8 cellular contexts compared by ENCODE assay signal in the genomic region with DNA sequence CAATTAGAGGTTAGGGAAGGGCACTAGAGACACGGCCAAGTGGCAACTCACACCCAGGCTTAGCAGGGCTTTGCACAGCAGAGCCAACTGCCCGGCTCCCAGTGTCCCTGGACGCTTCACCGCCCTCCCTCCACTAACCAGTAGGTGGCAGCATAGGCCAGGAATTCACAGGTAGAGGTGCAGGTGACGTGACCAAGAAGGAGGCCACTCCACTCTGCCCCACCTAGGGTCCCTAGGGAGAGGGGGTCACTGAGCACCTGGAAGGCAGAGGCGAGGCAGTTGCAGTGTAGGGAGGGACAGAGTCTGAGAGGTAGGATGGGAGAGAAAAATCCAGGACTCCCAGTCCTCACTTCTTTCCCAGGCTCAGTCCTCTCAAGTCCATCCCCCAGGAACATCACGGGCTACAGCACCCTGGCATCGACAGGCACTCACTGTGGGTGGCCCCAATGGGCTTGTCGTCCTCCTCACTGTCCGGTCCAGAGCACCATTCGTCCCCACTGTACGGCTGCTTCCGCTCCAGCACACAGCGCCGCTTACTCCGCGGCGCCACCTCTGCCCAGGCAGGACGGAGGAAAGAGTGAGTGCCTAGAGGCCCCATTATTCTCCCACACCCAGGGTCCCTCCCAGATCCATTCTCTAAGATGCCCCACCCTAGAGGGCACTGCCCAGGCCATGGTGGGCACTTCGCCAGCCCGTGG. TPM values are rescaled to one million over a fixed set of nuclear protein-coding genes. Genes with fewer than 3 reads are reported as not detected.
DNase-seq lines count a peak whose midpoint lies in the region; ATAC-seq and TF ChIP-seq lines count a peak whose summit lies in the region.

No MANE protein-coding gene starts in this region.

- H3K27ac ChIP-seq in HCT116 (ENCODE audit: low read depth, low read length) = peak overlapping the region; percentile 100

- peaks cover 37 to 60% of the 10 kb centered on the region in 2 experiments for H3K4me1 ChIP-seq in HCT116 (ENCODE audit: control insufficient read depth in 1 of 2, insufficient read depth in 2 of 2, low read length in 2 of 2)

- no peak for TF ChIP-seq RAD21 in HCT116 (IDR thresholded peaks at IDR 0.05; ENCODE audit: low read depth)

- peak overlapping the region; percentile 53 for H3K27ac Mint-ChIP-seq in activated B cell treated with CpG ODN at 0.5 μM for 24 hours

- H3K36me3 Mint-ChIP-seq in activated B cell treated with CpG ODN at 0.5 μM for 24 hours (ENCODE audit: low read depth) = peaks cover 26% of the 10 kb centered on the region

- TF ChIP-seq CTCF in HCT116 (IDR thresholded peaks at IDR 0.05 in 2 of 3, conservative IDR thresholded peaks at IDR 0.05 in 1 of 3; ENCODE audit: borderline replicate concordance in 1 of 3, insufficient read depth in 1 of 3, low read depth in 2 of 3, low read length in 2 of 3) = peak in 2 of 3 experiments; percentile 87 to 92; a peak in 4 of 6 replicates
- TF ChIP-seq CTCF in activated B cell treated with CpG ODN at 0.5 μM for 24 hours (IDR thresholded peaks at IDR 0.05) = peak; percentile 64

- H3K9ac ChIP-seq in HCT116 (ENCODE audit: low read length) = peak overlapping the region; percentile 91

- peaks cover 37% of the 10 kb centered on the region for H3K4me1 Mint-ChIP-seq in activated B cell treated with CpG ODN at 0.5 μM for 24 hours

- intact Hi-C loops in HCT116 (cut with micrococcal nuclease) (loop anchor here (1.0 to 5.0 kb wide), 3 partner anchors 21 to 115 kb away; a partner anchor contains a TSS), activated B cell treated with CpG ODN at 0.5 μM for 24 hours (cut with micrococcal nuclease) (loop anchor here (1.0 to 2.0 kb wide), 5 partner anchors 23 to 290 kb away; a partner anchor contains a TSS)

- no peaks in the 10 kb centered on the region for H3K27me3 ChIP-seq in HCT116 (ENCODE audit: insufficient read depth, low read length)

- H2AFZ ChIP-seq in HCT116 (ENCODE audit: low read depth, low read length, poor library complexity, severe bottlenecking) = no peak overlapping the region

- RAD21 ChIA-PET in HCT116 (lab: Charles Lee; ENCODE audit: low non-redundant PET in 1 of 2, low total read pairs in 2 of 2, uncharacterized antibody in 2 of 2, unreplicated experiment in 2 of 2) = no interaction called here

- peaks cover 84% of the 10 kb centered on the region for H3K79me2 ChIP-seq in HCT116 (ENCODE audit: insufficient read depth, low read length)

- peak overlapping the region; percentile 18 to 19; a peak in 3 of 4 replicates for H3K4me3 ChIP-seq in HCT116 (replicated peaks in 1 of 2; ENCODE audit: low read depth in 1 of 2, low read length in 2 of 2)

- peak; percentile 38 for DNase-seq in DMS53 treated with DMSO at 0.1 percent for 48 hours (lab: John Stamatoyannopoulos, UW; ENCODE audit: unreplicated experiment)
- no peak for DNase-seq in HCT116 (ENCODE audit: low read depth, low spot score)
- DNase-seq in NCI-H2107 (lab: John Stamatoyannopoulos, UW) = peak; percentile 68
- DNase-seq in activated B cell treated with CpG ODN at 0.5 μM for 24 hours = peak; percentile 77
- peak; percentile 80 for DNase-seq in central memory CD4-positive, alpha-beta T cell
- peak; percentile 86 for DNase-seq in kidney tubule cell (ENCODE audit: low spot score)
- peak; percentile 89 to 92 for DNase-seq in stimulated activated CD4-positive, alpha-beta T cell treated with anti-CD3 and anti-CD28 coated beads, Interleukin-2, amount 100 ng/mL, for 24 hours

- H3K9me3 ChIP-seq in HCT116 (ENCODE audit: control insufficient read depth in 1 of 2, insufficient read depth in 1 of 2, low read depth in 1 of 2, low read length in 2 of 2) = no peaks in the 10 kb centered on the region

- peaks cover 4% of the 10 kb centered on the region; the same call in 1 of the 2 replicates for H4K20me1 ChIP-seq in HCT116 (ENCODE audit: insufficient read depth)

- POLR2A ChIA-PET in HCT116 (lab: Charles Lee) = interaction anchor here (2.7 kb wide), 1 partner anchor 116 kb away, joined by 15 read pairs; a partner anchor contains a TSS
- POLR2A ChIA-PET in activated B cell treated with CpG ODN at 0.5 μM for 24 hours (lab: Charles Lee) = interaction anchor here (1.4 to 9.2 kb wide), 3 partner anchors 21 to 117 kb away, joined by 3 to 57 read pairs (median 4); a partner anchor contains a TSS

- ATAC-seq in HCT116 = peak; percentile 50
- peak; percentile 85 for ATAC-seq in activated B cell treated with CpG ODN at 0.5 μM for 24 hours (ENCODE audit: low read depth)
- ATAC-seq in GM19023 (IDR thresholded peaks at IDR 0.05; ENCODE audit: unreplicated experiment) = no peak

- H3K9me3 Mint-ChIP-seq in activated B cell treated with CpG ODN at 0.5 μM for 24 hours = no peaks in the 10 kb centered on the region

- H3K9me2 ChIP-seq in HCT116 (ENCODE audit: insufficient read depth) = no peaks in the 10 kb centered on the region

- BruUV-seq in HCT116 (replicated peaks; lab: Mats Ljungman, UMichigan) = no TSS peak

- H3K4me3 Mint-ChIP-seq in activated B cell treated with CpG ODN at 0.5 μM for 24 hours = no peak overlapping the region

- no peak for TF ChIP-seq POLR2A in HCT116 (IDR thresholded peaks at IDR 0.05; ENCODE audit: borderline replicate concordance, extremely low read depth, insufficient read depth, insufficient read length)

- peak overlapping the region; percentile 100 for H3K4me2 ChIP-seq in HCT116 (ENCODE audit: low read length)

- CTCF ChIA-PET in HCT116 (lab: Charles Lee) (interaction anchor here (2.4 to 7.2 kb wide), 2 partner anchors 21 to 49 kb away, joined by 10 to 150 read pairs; a partner anchor contains a TSS), activated B cell treated with CpG ODN at 0.5 μM for 24 hours (lab: Charles Lee) (interaction anchor here (0.7 to 7.9 kb wide), 10 partner anchors 13 to 217 kb away, joined by 3 to 55 read pairs (median 3); a partner anchor contains a TSS)

- H3K36me3 ChIP-seq in HCT116 (ENCODE audit: control insufficient read depth in 1 of 2, insufficient read depth in 2 of 2, low read length in 2 of 2) = peaks cover 24 to 35% of the 10 kb centered on the region in 2 experiments

- no peaks in the 10 kb centered on the region for H3K27me3 Mint-ChIP-seq in activated B cell treated with CpG ODN at 0.5 μM for 24 hours

TF ChIP-seq in HCT116, 20 proteins besides CTCF, POLR2A, EP300 and RAD21:
- TF ChIP-seq POLR2AphosphoS5 (IDR thresholded peaks at IDR 0.05; ENCODE audit: low read depth, low read length) = peak; percentile 54
- TF ChIP-seq SRF (IDR thresholded peaks at IDR 0.05; ENCODE audit: low read depth) = no peak
- TF ChIP-seq EZH2 (IDR thresholded peaks at IDR 0.05) = no peak
- TF ChIP-seq CEBPB (IDR thresholded peaks at IDR 0.05; ENCODE audit: low read depth) = no peak
- TF ChIP-seq YY1 (IDR thresholded peaks at IDR 0.05; ENCODE audit: extremely low read depth, insufficient replicate concordance, low read depth, low read length) = peak; percentile 11
- TF ChIP-seq CBX3 (IDR thresholded peaks at IDR 0.05; ENCODE audit: low read depth) = no peak
- TF ChIP-seq ZFX (IDR thresholded peaks at IDR 0.05) = 0 out of 2 replicates have a peak, but pooled peaks have one; percentile 12
TF ChIP-seq in HCT116: peak in this region for 3.

RNA-seq across cellular contexts. Expression of a gene that starts 18.5 kb away (rescaled TPM):
- total RNA-seq in HCT116 (2021; ENCODE audit: unreplicated experiment) (120 TPM), activated B cell treated with CpG ODN at 0.5 μM for 24 hours (20.4 and 21.9 TPM in 2 replicates)
- 83.0 and 85.7 TPM in 2 replicates for polyA plus RNA-seq in HCT116 (2012)

RNA-seq across cellular contexts. Expression of a gene that starts 23.5 kb away (rescaled TPM):
- total RNA-seq in HCT116 (2021; ENCODE audit: unreplicated experiment) (not detected), activated B cell treated with CpG ODN at 0.5 μM for 24 hours (198 and 199 TPM in 2 replicates)
- 0.01 TPM in 1 of 2 replicates, not detected in the other for polyA plus RNA-seq in HCT116 (2012)

RNA-seq across cellular contexts. Expression of a gene that starts 48.9 kb away (rescaled TPM):
- total RNA-seq in HCT116 (2021; ENCODE audit: unreplicated experiment) (0.42 TPM), activated B cell treated with CpG ODN at 0.5 μM for 24 hours (0.27 TPM in 1 of 2 replicates, not detected in the other)
- 0.26 and 0.55 TPM in 2 replicates for polyA plus RNA-seq in HCT116 (2012)

Comparison
In these comparisons a context has a peak if more than half of its experiments do, and no peak if none do; other contexts are left out.
1. RNA of a gene that starts 23.5 kb away (total RNA-seq): 198 to 199 TPM in activated B cell treated with CpG ODN at 0.5 μM for 24 hours; not detected in HCT116 (single experiment); every median in the first group is over 100 times any median in the second.